In genomic region chr1:223802032-223802431, GRCh38 we compare ENCODE assay signal across 23 cellular contexts.
"Had no signal": no experiment of that assay in that cellular context is flagged by ENCODE, and none has a peak within 500 bp of the region (broad histone marks: within the 10 kb centered on the region; RNA-seq: fewer than 3 reads in every experiment).

No MANE protein-coding gene starts in this region.

- H3K9me3 Mint-ChIP-seq: activated naive CD8-positive, alpha-beta T cell treated with anti-CD3 and anti-CD28 coated beads for 36 hours; dendritic cell treated with granulocyte-macrophage colony-stimulating factor and Interleukin-4, amounts not matched to agents 40 ng/mL and 50 ng/mL, for 4 days; memory B cell; naive B cell; neural crest cell; stimulated activated memory B cell treated with anti-CD40 and anti-IgM and Interleukin-4, amounts not matched to agents 10 μg/mL and 1 μg/mL and 100 μg/mL, for 72 hours had no signal

- H3K27me3 Mint-ChIP-seq: activated naive CD8-positive, alpha-beta T cell treated with anti-CD3 and anti-CD28 coated beads for 36 hours; dendritic cell treated with granulocyte-macrophage colony-stimulating factor and Interleukin-4, amounts not matched to agents 40 ng/mL and 50 ng/mL, for 4 days; memory B cell; naive B cell; stimulated activated memory B cell treated with anti-CD40 and anti-IgM and Interleukin-4, amounts not matched to agents 10 μg/mL and 1 μg/mL and 100 μg/mL, for 72 hours had no signal

- H3K4me3 Mint-ChIP-seq: activated naive CD8-positive, alpha-beta T cell treated with anti-CD3 and anti-CD28 coated beads for 36 hours; dendritic cell treated with granulocyte-macrophage colony-stimulating factor and Interleukin-4, amounts not matched to agents 40 ng/mL and 50 ng/mL, for 4 days; memory B cell; neural crest cell; stimulated activated memory B cell treated with anti-CD40 and anti-IgM and Interleukin-4, amounts not matched to agents 10 μg/mL and 1 μg/mL and 100 μg/mL, for 72 hours had no signal

- H3K4me1 Mint-ChIP-seq: activated naive CD8-positive, alpha-beta T cell treated with anti-CD3 and anti-CD28 coated beads for 36 hours; memory B cell; naive B cell; neural crest cell; stimulated activated memory B cell treated with anti-CD40 and anti-IgM and Interleukin-4, amounts not matched to agents 10 μg/mL and 1 μg/mL and 100 μg/mL, for 72 hours had no signal

- DNase-seq: activated CD4-positive, alpha-beta T cell treated with anti-CD3 and anti-CD28 coated beads, Interleukin-2, amount 50 U/mL, for 1 hour; activated CD4-positive, CD25-positive, alpha-beta regulatory T cell treated with anti-CD3 and anti-CD28 coated beads, Interleukin-2, amount 50 U/mL, for 72 hours; activated naive CD8-positive, alpha-beta T cell treated with anti-CD3 and anti-CD28 coated beads for 36 hours; activated T-cell treated with anti-CD3 and anti-CD28 coated beads, Interleukin-2, amount 50 U/mL, for 1 hour; effector CD8-positive, alpha-beta T cell; foreskin melanocyte; glutamatergic neuron; mucosa of descending colon; naive B cell; occipital lobe; small intestine; stimulated activated CD4-positive, alpha-beta T cell treated with anti-CD3 and anti-CD28 coated beads, Interleukin-2, amount 100 ng/mL, for 24 hours; stomach; upper lobe of left lung; WERI-Rb-1 had no signal

- H3K9me3 ChIP-seq: mucosa of descending colon, stomach, thoracic aorta, upper lobe of left lung had no signal

- H3K27ac ChIP-seq: stomach, thoracic aorta, upper lobe of left lung, WERI-Rb-1 had no signal

- ATAC-seq: esophagus mucosa; mucosa of descending colon; sciatic nerve; SK-N-SH treated with all-trans-retinoic acid at 6 μM for 48 hours; stimulated activated memory B cell treated with anti-CD40 and anti-IgM and Interleukin-4, amounts not matched to agents 10 μg/mL and 1 μg/mL and 100 μg/mL, for 72 hours had no signal

- H3K27me3 ChIP-seq: stomach, upper lobe of left lung had no signal

- H3K4me1 ChIP-seq: stomach, upper lobe of left lung had no signal

- H3K4me3 ChIP-seq: mucosa of descending colon, stomach, thoracic aorta, upper lobe of left lung had no signal

- H3K27ac Mint-ChIP-seq: activated naive CD8-positive, alpha-beta T cell treated with anti-CD3 and anti-CD28 coated beads for 36 hours; dendritic cell treated with granulocyte-macrophage colony-stimulating factor and Interleukin-4, amounts not matched to agents 40 ng/mL and 50 ng/mL, for 4 days; memory B cell; stimulated activated memory B cell treated with anti-CD40 and anti-IgM and Interleukin-4, amounts not matched to agents 10 μg/mL and 1 μg/mL and 100 μg/mL, for 72 hours had no signal
